9 cellular contexts compared by ENCODE assay signal in genomic region chr12:57864382-57864781, GRCh38. TPM values are rescaled to one million over a fixed set of nuclear protein-coding genes. Genes with fewer than 3 reads are reported as not detected.
A peak's percentile ranks its signal among the peaks of the same experiment; 100 is the strongest.
DNase-seq lines count a peak whose midpoint lies in the region; ATAC-seq, FAIRE-seq and TF ChIP-seq lines count a peak whose summit lies in the region.
"Had no signal": no experiment of that assay in that cellular context is flagged by ENCODE, and none has a peak within 500 bp of the region (broad histone marks: within the 10 kb centered on the region; RNA-seq: fewer than 3 reads in every experiment).

No MANE protein-coding gene starts in this region.

- ATAC-seq in mucosa of descending colon, result peak; percentile 34
- ATAC-seq in GM18907 (IDR thresholded peaks at IDR 0.05; ENCODE audit: unreplicated experiment), result no peak

- in situ Hi-C loops in GM13977 (cut with MboI; ENCODE audit: low pct_unique_long_range_greater_than_20kb, low sequenced_read_pairs, unreplicated experiment), result no loop called here

- TF ChIP-seq CTCF in breast epithelium (IDR thresholded peaks at IDR 0.05), result no peak
- no peak for TF ChIP-seq CTCF in mucosa of descending colon (IDR thresholded peaks at IDR 0.05)
- TF ChIP-seq CTCF in D721Med (IDR thresholded peaks at IDR 0.05; ENCODE audit: insufficient read depth, missing control alignments), result no peak
- TF ChIP-seq CTCF in GM13977 (IDR thresholded peaks at IDR 0.05; ENCODE audit: extremely low read depth, insufficient read depth, missing control alignments), result no peak

- FAIRE-seq in D721Med (lab: Jason Lieb, UNC), result no peak
- FAIRE-seq: GM18507 had no signal

- peak overlapping the region; percentile 11 for H2AFZ ChIP-seq in ACC112 (ENCODE audit: low read length, unreplicated experiment)

- H3K9ac ChIP-seq in HUES64 (ENCODE audit: low read depth, low read length), result peak overlapping the region; percentile 75; the same call in 1 of the 2 replicates

- no peaks in the 10 kb centered on the region for H3K36me3 ChIP-seq in ACC112 (ENCODE audit: insufficient read depth, low read length)
- H3K36me3 ChIP-seq in HUES64 (ENCODE audit: insufficient read depth, low read length), result no peaks in the 10 kb centered on the region
- H3K36me3 ChIP-seq in breast epithelium, result no peaks in the 10 kb centered on the region
- H3K36me3 ChIP-seq in mucosa of descending colon (ENCODE audit: low read depth), result no peaks in the 10 kb centered on the region

- H3K4me1 ChIP-seq in ACC112 (ENCODE audit: control insufficient read depth, insufficient read depth, low read length, unreplicated experiment) (peaks cover 22% of the 10 kb centered on the region), HUES64 (ENCODE audit: insufficient read depth, low read length) (peaks cover 28% of the 10 kb centered on the region), breast epithelium (peaks cover 0 to 6% of the 10 kb centered on the region in 2 donors), mucosa of descending colon (ENCODE audit: low read depth) (peaks cover 3% of the 10 kb centered on the region)

- intact Hi-C loops in breast epithelium (cut with DNase I; ENCODE audit: low total_unique reads) (no loop called here), mucosa of descending colon (cut with DNase I, micrococcal nuclease) (no loop called here)

- WGBS in HUES64, result 35% methylated on average over 5 of the region's 5 CpGs

- DNase-seq in breast epithelium (ENCODE audit: low spot score in 2 of 2), result peak in 1 of 2 donors; percentile 19
- peak in 1 of 3 donors; percentile 48 for DNase-seq in mucosa of descending colon
- no peak for DNase-seq in dermis blood vessel endothelial cell
- no peak for DNase-seq in D721Med (ENCODE audit: insufficient read length, low spot score)
- no peak for DNase-seq in GM13977 (ENCODE audit: low spot score)

- H3K4me3 ChIP-seq in ACC112 (ENCODE audit: low read depth, low read length) (peak overlapping the region; percentile 73), HUES64 (ENCODE audit: low read length) (no peak overlapping the region), breast epithelium (peak overlapping the region; percentile 64 to 74 (median 68)), mucosa of descending colon (no peak overlapping the region)

- H3K79me2 ChIP-seq in ACC112 (ENCODE audit: control insufficient read depth, insufficient read depth, low read length, unreplicated experiment), result no peaks in the 10 kb centered on the region

- no peaks in the 10 kb centered on the region for H3K9me3 ChIP-seq in HUES64 (ENCODE audit: insufficient read depth, low read depth, low read length)
- no peaks in the 10 kb centered on the region for H3K9me3 ChIP-seq in breast epithelium
- no peaks in the 10 kb centered on the region for H3K9me3 ChIP-seq in mucosa of descending colon

- TF ChIP-seq POLR2A in breast epithelium (IDR thresholded peaks at IDR 0.05), result no peak

- no peaks in the 10 kb centered on the region; the same call in 1 of the 2 replicates for H3K27me3 ChIP-seq in ACC112 (ENCODE audit: insufficient read depth, low read length)
- peaks cover 37% of the 10 kb centered on the region for H3K27me3 ChIP-seq in HUES64 (ENCODE audit: insufficient read depth, low read length)
- H3K27me3 ChIP-seq in breast epithelium, result no peaks in the 10 kb centered on the region

- H3K27ac ChIP-seq in ACC112 (ENCODE audit: low read depth, low read length) (peak overlapping the region; percentile 92), HUES64 (ENCODE audit: low read depth, low read length) (no peak overlapping the region), breast epithelium (peak overlapping the region; percentile 94 to 95)

RNA-seq across cellular contexts. Expression of gene CTDSP2, which starts 17.9 kb away (rescaled TPM):
- 54.8 TPM for polyA plus RNA-seq in HUES64 (2013, experiment 1 of 2)
- 65.4 TPM for polyA plus RNA-seq in HUES64 (2013, experiment 2 of 2)
- 100 to 1,000 TPM; 144 to 175 (median 167) TPM for total RNA-seq in breast epithelium
- total RNA-seq in mucosa of descending colon, result 100 to 1,000 TPM; 220 to 339 (median 256) TPM
- total RNA-seq in dermis blood vessel endothelial cell, result 85.4 and 140 TPM in 2 replicates

RNA-seq across cellular contexts. Expression of gene AVIL, which starts 45.8 kb away (rescaled TPM):
- polyA plus RNA-seq in HUES64 (2013, experiment 1 of 2), result 0.25 TPM
- polyA plus RNA-seq in HUES64 (2013, experiment 2 of 2), result not detected
- total RNA-seq in breast epithelium (10 to 100 TPM in 1 of 3 donors, 1 to 10 TPM in 2; 3.8 to 17.7 (median 8.8) TPM), mucosa of descending colon (10 to 100 TPM; 12.2 to 13.6 (median 13.3) TPM), dermis blood vessel endothelial cell (2.7 and 4.4 TPM in 2 replicates)

Comparison
In these comparisons a context has a peak if more than half of its experiments do, and no peak if none do; other contexts are left out.
1. H3K4me3 ChIP-seq: peak in ACC112 (single experiment) and breast epithelium (3 of 3); none in HUES64 (single experiment) and mucosa of descending colon (single experiment).